In genomic region chr9:100170556-100170955, GRCh38 we compare ENCODE assay signal across 1 cellular context.
TF ChIP-seq lines count a peak whose summit lies in the region.

No MANE protein-coding gene starts in this region.

TF ChIP-seq in IMR-90, 13 proteins besides CTCF, POLR2A, EP300 and RAD21 (continued from another document):
- TF ChIP-seq ELK1 (IDR thresholded peaks at IDR 0.05; ENCODE audit: borderline replicate concordance, low read depth, low read length) = no peak
- TF ChIP-seq BHLHE40 (IDR thresholded peaks at IDR 0.05; ENCODE audit: low read depth, low read length) = no peak
- TF ChIP-seq USF2 (IDR thresholded peaks at IDR 0.05; ENCODE audit: low read depth, low read length) = no peak
- no peak for TF ChIP-seq FOS (IDR thresholded peaks at IDR 0.05; ENCODE audit: low read depth, low read length)
- no peak for TF ChIP-seq CEBPB (IDR thresholded peaks at IDR 0.05; ENCODE audit: low read depth, low read length)
- TF ChIP-seq NFE2L2 (IDR thresholded peaks at IDR 0.05; ENCODE audit: low read depth, low read length) = no peak
- no peak for TF ChIP-seq CHD1 (IDR thresholded peaks at IDR 0.05; ENCODE audit: low read depth, low read length)
- TF ChIP-seq RFX5 (IDR thresholded peaks at IDR 0.05; ENCODE audit: low read depth, low read length) = no peak
- TF ChIP-seq SMC3 (IDR thresholded peaks at IDR 0.05; ENCODE audit: low read depth, low read length) = no peak
- no peak for TF ChIP-seq MAFK (IDR thresholded peaks at IDR 0.05; ENCODE audit: low read depth, low read length)
- TF ChIP-seq RCOR1 (IDR thresholded peaks at IDR 0.05; ENCODE audit: insufficient replicate concordance, low read length) = no peak
- no peak for TF ChIP-seq MAZ (IDR thresholded peaks at IDR 0.05; ENCODE audit: borderline replicate concordance, low read depth, low read length)
